Comparison of ENCODE assay signal across 11 cellular contexts in genomic region chr3:146125946-146126345, GRCh38. TPM values are rescaled to one million over a fixed set of nuclear protein-coding genes. Genes with fewer than 3 reads are reported as not detected.
A peak's percentile ranks its signal among the peaks of the same experiment; 100 is the strongest.
DNase-seq lines count a peak whose midpoint lies in the region; ATAC-seq, FAIRE-seq and TF ChIP-seq lines count a peak whose summit lies in the region.
"Had no signal": no experiment of that assay in that cellular context is flagged by ENCODE, and none has a peak within 500 bp of the region (broad histone marks: within the 10 kb centered on the region; RNA-seq: fewer than 3 reads in every experiment).

No MANE protein-coding gene starts in this region.

- H3K4me1 ChIP-seq in HCT116 (ENCODE audit: control insufficient read depth in 1 of 2, insufficient read depth in 2 of 2, low read length in 2 of 2) (no peaks in the 10 kb centered on the region), right cardiac atrium (ENCODE audit: control insufficient read depth, insufficient read depth, low read length) (peaks cover 2% of the 10 kb centered on the region), subcutaneous abdominal adipose tissue (ENCODE audit: control insufficient read depth in 5 of 5, insufficient read depth in 5 of 5, low read length in 5 of 5) (peaks cover 0 to 17% (median 15%) of the 10 kb centered on the region in 5 donors)

- no peak overlapping the region for H2AFZ ChIP-seq in HCT116 (ENCODE audit: low read depth, low read length, poor library complexity, severe bottlenecking)
- H2AFZ ChIP-seq: PC-9 had no signal

- no peaks in the 10 kb centered on the region for H3K9me3 ChIP-seq in HCT116 (ENCODE audit: control insufficient read depth in 1 of 2, insufficient read depth in 1 of 2, low read depth in 1 of 2, low read length in 2 of 2)
- no peaks in the 10 kb centered on the region for H3K9me3 ChIP-seq in right cardiac atrium (ENCODE audit: control insufficient read depth, low read length)
- H3K9me3 ChIP-seq in subcutaneous abdominal adipose tissue (ENCODE audit: control insufficient read depth in 5 of 5, low read length in 5 of 5), result no peaks in the 10 kb centered on the region

- H3K4me2 ChIP-seq in HCT116 (ENCODE audit: low read length), result no peak overlapping the region
- H3K4me2 ChIP-seq: PC-9 had no signal

- POLR2A ChIA-PET in HCT116 (lab: Charles Lee), result interaction anchor here (0.7 kb wide), 1 partner anchor 14 kb away, joined by 3 read pairs; no protein-coding TSS in a partner anchor

- ATAC-seq in HCT116, result no peak
- peak; percentile 90 to 95 for ATAC-seq in right cardiac atrium
- ATAC-seq in GM19324 (IDR thresholded peaks at IDR 0.05; ENCODE audit: low FRiP score, unreplicated experiment), result no peak
- no peak for ATAC-seq in HG03196 (IDR thresholded peaks at IDR 0.05; ENCODE audit: unreplicated experiment)

- in situ Hi-C loops in astrocyte of the spinal cord (cut with HindIII; ENCODE audit: low sequenced_read_pairs), result no loop called here

- H3K27ac ChIP-seq in HCT116 (ENCODE audit: low read depth, low read length), result no peak overlapping the region
- H3K27ac ChIP-seq in right cardiac atrium (ENCODE audit: low read length), result no peak overlapping the region
- H3K27ac ChIP-seq in subcutaneous abdominal adipose tissue (ENCODE audit: low read depth, low read length), result peak overlapping the region; percentile 86
- H3K27ac ChIP-seq: PC-9 had no signal

- H3K36me3 ChIP-seq in HCT116 (ENCODE audit: control insufficient read depth in 1 of 2, insufficient read depth in 2 of 2, low read length in 2 of 2), result no peaks in the 10 kb centered on the region
- peaks cover 2 to 17% (median 4%) of the 10 kb centered on the region in 5 donors for H3K36me3 ChIP-seq in subcutaneous abdominal adipose tissue (ENCODE audit: control insufficient read depth in 5 of 5, insufficient read depth in 5 of 5, low read length in 5 of 5)

- no peak overlapping the region for H3K4me3 ChIP-seq in HCT116 (replicated peaks in 1 of 2; ENCODE audit: low read depth in 1 of 2, low read length in 2 of 2)
- H3K4me3 ChIP-seq in astrocyte of the spinal cord (ENCODE audit: low read depth, low read length), result no peak overlapping the region
- H3K4me3 ChIP-seq in right cardiac atrium (ENCODE audit: low read length), result no peak overlapping the region
- no peak overlapping the region for H3K4me3 ChIP-seq in subcutaneous abdominal adipose tissue (ENCODE audit: low read depth in 1 of 5, low read length in 5 of 5)
- H3K4me3 ChIP-seq: PC-9, skin epidermis had no signal

- no peak for DNase-seq in HCT116 (ENCODE audit: low read depth, low spot score)
- peak; percentile 94 for DNase-seq in astrocyte of the spinal cord (ENCODE audit: low read depth, low spot score)
- DNase-seq in right cardiac atrium, result no peak
- DNase-seq in D721Med (ENCODE audit: insufficient read length, low spot score), result no peak
- DNase-seq in NCI-H2196 treated with DMSO at 0.1 percent for 48 hours (lab: John Stamatoyannopoulos, UW; ENCODE audit: unreplicated experiment), result no peak
- DNase-seq: activated CD4-positive, alpha-beta T cell treated with anti-CD3 and anti-CD28 coated beads for 48 hours had no signal

- CTCF ChIA-PET in HCT116 (lab: Charles Lee), result interaction anchor here (1.2 kb wide), 1 partner anchor 62 kb away, joined by 3 read pairs; no protein-coding TSS in a partner anchor

- intact Hi-C loops in HCT116 (cut with micrococcal nuclease), result no loop called here
- intact Hi-C loops in right cardiac atrium (cut with DNase I), result no loop called here

- H3K9ac ChIP-seq in HCT116 (ENCODE audit: low read length), result no peak overlapping the region
- H3K9ac ChIP-seq in subcutaneous abdominal adipose tissue (ENCODE audit: low read length in 5 of 5), result peak overlapping the region in 1 of 5 donors; percentile 41

- no peak for FAIRE-seq in D721Med (lab: Jason Lieb, UNC)

- H3K27me3 ChIP-seq in HCT116 (ENCODE audit: insufficient read depth, low read length) (no peaks in the 10 kb centered on the region), right cardiac atrium (ENCODE audit: control insufficient read depth, insufficient read depth) (no peaks in the 10 kb centered on the region), subcutaneous abdominal adipose tissue (ENCODE audit: control insufficient read depth in 5 of 5, insufficient read depth in 4 of 5, low read length in 5 of 5) (no peaks in the 10 kb centered on the region)

- TF ChIP-seq RAD21 in HCT116 (IDR thresholded peaks at IDR 0.05; ENCODE audit: low read depth), result no peak

- no TSS peak for BruUV-seq in HCT116 (replicated peaks; lab: Mats Ljungman, UMichigan)

- RAD21 ChIA-PET in HCT116 (lab: Charles Lee; ENCODE audit: low non-redundant PET in 1 of 2, low total read pairs in 2 of 2, uncharacterized antibody in 2 of 2, unreplicated experiment in 2 of 2), result no interaction called here

- no peaks in the 10 kb centered on the region for H4K20me1 ChIP-seq in HCT116 (ENCODE audit: insufficient read depth)

- no peaks in the 10 kb centered on the region for H3K9me2 ChIP-seq in HCT116 (ENCODE audit: insufficient read depth)

- no peak for TF ChIP-seq POLR2A in HCT116 (IDR thresholded peaks at IDR 0.05; ENCODE audit: borderline replicate concordance, extremely low read depth, insufficient read depth, insufficient read length)

- H3K79me2 ChIP-seq in HCT116 (ENCODE audit: insufficient read depth, low read length), result no peaks in the 10 kb centered on the region

- TF ChIP-seq CTCF in HCT116 (IDR thresholded peaks at IDR 0.05 in 2 of 3, conservative IDR thresholded peaks at IDR 0.05 in 1 of 3; ENCODE audit: borderline replicate concordance in 1 of 3, insufficient read depth in 1 of 3, low read depth in 2 of 3, low read length in 2 of 3) (no peak), astrocyte of the spinal cord (IDR thresholded peaks at IDR 0.05; ENCODE audit: low read depth, low read length) (no peak), D721Med (IDR thresholded peaks at IDR 0.05; ENCODE audit: insufficient read depth, missing control alignments) (no peak)

TF ChIP-seq in HCT116, 20 proteins besides CTCF, POLR2A, EP300 and RAD21:
- TF ChIP-seq CEBPB (IDR thresholded peaks at IDR 0.05; ENCODE audit: low read depth) (0 out of 2 replicates have a peak, but pooled peaks have one; percentile 45), FOSL1 (IDR thresholded peaks at IDR 0.05; ENCODE audit: low read depth) (0 out of 2 replicates have a peak, but pooled peaks have one; percentile 14), SRF (IDR thresholded peaks at IDR 0.05; ENCODE audit: low read depth) (no peak)

RNA-seq across cellular contexts. Expression of gene PLOD2, which starts 35.0 kb away (rescaled TPM):
- total RNA-seq in HCT116 (2021; ENCODE audit: unreplicated experiment), result 25.8 TPM
- 15.3 and 20.7 TPM in 2 replicates for polyA plus RNA-seq in HCT116 (2012)
- total RNA-seq in right cardiac atrium, result 10 to 100 TPM; 26.8 to 30.8 (median 30.5) TPM
- 20.3 TPM for polyA plus RNA-seq in right cardiac atrium

Comparison
In these comparisons a context has a peak if more than half of its experiments do, and no peak if none do; other contexts are left out.
1. ATAC-seq: peak in right cardiac atrium (2 of 2); none in HCT116 (single experiment), GM19324 (single experiment) and HG03196 (single experiment).